In the genomic region with DNA sequence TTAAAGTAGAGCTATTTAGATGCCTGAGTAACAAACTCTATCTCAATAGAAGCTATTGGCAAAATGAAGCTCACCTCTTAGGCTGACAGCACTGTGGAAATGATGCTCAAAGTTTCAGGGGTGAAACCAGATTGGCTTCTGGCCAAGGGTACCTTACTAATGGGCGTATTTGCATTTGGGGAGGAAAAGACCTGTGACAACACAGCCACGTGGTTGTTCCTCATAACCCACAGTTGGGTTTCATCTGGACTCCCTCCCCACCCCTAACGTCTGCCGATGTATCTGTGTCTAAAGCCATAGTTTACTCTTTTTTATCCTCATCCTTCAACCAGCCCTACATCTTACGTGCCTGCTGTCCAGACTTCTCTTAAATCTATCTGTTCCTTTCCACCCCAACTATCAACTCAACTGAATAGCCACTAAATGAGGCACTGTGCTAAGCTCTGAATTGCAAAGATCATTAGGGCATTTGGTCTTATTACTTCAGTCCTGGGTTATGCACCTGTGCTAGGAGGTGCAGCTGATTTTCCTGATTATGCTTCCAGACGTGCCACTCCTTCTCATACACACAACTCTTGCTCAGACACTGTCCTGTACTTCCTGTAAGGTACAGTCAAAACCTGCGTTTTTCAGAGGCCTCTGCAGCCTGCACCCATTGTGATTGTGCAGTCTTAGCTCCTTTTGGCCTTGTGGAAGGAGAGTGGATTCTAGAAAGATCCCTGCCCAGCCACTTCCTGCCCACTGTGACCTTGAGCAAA, we compare ENCODE assay signal across 15 cellular contexts.
DNase-seq lines count a peak whose midpoint lies in the region; ATAC-seq, FAIRE-seq and TF ChIP-seq lines count a peak whose summit lies in the region.
"Had no signal": no experiment of that assay in that cellular context is flagged by ENCODE, and none has a peak within 500 bp of the region (broad histone marks: within the 10 kb centered on the region; RNA-seq: fewer than 3 reads in every experiment).

No MANE protein-coding gene starts in this region.

- in situ Hi-C loops in transverse colon (cut with MboI; ENCODE audit: low pct_ligation_motif_present in 1 of 4, low pct_unique_long_range_greater_than_20kb in 1 of 4, low sequenced_read_pairs in 3 of 4), result no loop called here

- no peaks in the 10 kb centered on the region for H3K27me3 ChIP-seq in transverse colon

- POLR2A ChIA-PET in activated CD8-positive, alpha-beta T cell treated with anti-CD3 and anti-CD28 coated beads, Interleukin-2, amount 10 ng/mL, durations not matched to agents 7 days and 5 days (lab: Charles Lee), result interaction anchor here (0.6 kb wide), 1 partner anchor 25 kb away, joined by 4 read pairs; no protein-coding TSS in a partner anchor

- H3K9me3 ChIP-seq in transverse colon, result no peaks in the 10 kb centered on the region
- H3K9me3 ChIP-seq: Caco-2 had no signal

- DNase-seq in NCI-H69 (lab: John Stamatoyannopoulos, UW), result peak; percentile 21
- peak; percentile 20 for DNase-seq in activated CD8-positive, alpha-beta T cell treated with anti-CD3 and anti-CD28 coated beads, Interleukin-2, amount 10 ng/mL, durations not matched to agents 7 days and 5 days
- DNase-seq in left colon, result no peak
- DNase-seq in transverse colon, result peak; percentile 63
- no peak for DNase-seq in NCI-H82 (lab: John Stamatoyannopoulos, UW)
- no peak for DNase-seq in frontal cortex (ENCODE audit: low spot score in 2 of 2)
- DNase-seq: Caco-2, DMS153, H7, IMR-90, Karpas-422, NCI-H1105, NCI-H187, NCI-H748 treated with DMSO at 0.1 percent for 48 hours had no signal

- no peak overlapping the region for H3K27ac Mint-ChIP-seq in activated CD8-positive, alpha-beta T cell treated with anti-CD3 and anti-CD28 coated beads, Interleukin-2, amount 10 ng/mL, durations not matched to agents 7 days and 5 days

- H3K36me3 Mint-ChIP-seq in activated CD8-positive, alpha-beta T cell treated with anti-CD3 and anti-CD28 coated beads, Interleukin-2, amount 10 ng/mL, durations not matched to agents 7 days and 5 days (ENCODE audit: low read depth), result no peaks in the 10 kb centered on the region

- no peak for TF ChIP-seq CTCF in transverse colon (IDR thresholded peaks at IDR 0.05)

- H3K4me1 Mint-ChIP-seq in activated CD8-positive, alpha-beta T cell treated with anti-CD3 and anti-CD28 coated beads, Interleukin-2, amount 10 ng/mL, durations not matched to agents 7 days and 5 days (ENCODE audit: low read depth), result peaks cover 12% of the 10 kb centered on the region

- no peaks in the 10 kb centered on the region for H3K9me3 Mint-ChIP-seq in activated CD8-positive, alpha-beta T cell treated with anti-CD3 and anti-CD28 coated beads, Interleukin-2, amount 10 ng/mL, durations not matched to agents 7 days and 5 days (ENCODE audit: insufficient read depth)

- no peaks in the 10 kb centered on the region for H3K36me3 ChIP-seq in transverse colon

- no peak overlapping the region for H3K4me3 ChIP-seq in transverse colon

- no peak overlapping the region for H3K4me3 Mint-ChIP-seq in activated CD8-positive, alpha-beta T cell treated with anti-CD3 and anti-CD28 coated beads, Interleukin-2, amount 10 ng/mL, durations not matched to agents 7 days and 5 days

- intact Hi-C loops in left colon (cut with DNase I, micrococcal nuclease) (no loop called here), transverse colon (cut with DNase I; ENCODE audit: low total_unique reads) (no loop called here)

- peak overlapping the region in 3 of 4 donors; percentile 10 to 49 (median 13) for H3K27ac ChIP-seq in transverse colon

- FAIRE-seq in frontal cortex (lab: Jason Lieb, UNC), result no peak

- H3K4me1 ChIP-seq in transverse colon, result peaks cover 0 to 9% (median 5%) of the 10 kb centered on the region in 4 donors
- H3K4me1 ChIP-seq: Caco-2 had no signal

- TF ChIP-seq EP300 in transverse colon (IDR thresholded peaks at IDR 0.05; ENCODE audit: low read depth), result no peak

- no peak for ATAC-seq in activated CD8-positive, alpha-beta T cell treated with anti-CD3 and anti-CD28 coated beads, Interleukin-2, amount 10 ng/mL, durations not matched to agents 7 days and 5 days
- ATAC-seq in left colon, result peak; percentile 75
- ATAC-seq in HG02938 (IDR thresholded peaks at IDR 0.05; ENCODE audit: unreplicated experiment), result no peak

- TF ChIP-seq POLR2A in transverse colon (IDR thresholded peaks at IDR 0.05), result no peak

- peaks cover 23% of the 10 kb centered on the region for H3K27me3 Mint-ChIP-seq in activated CD8-positive, alpha-beta T cell treated with anti-CD3 and anti-CD28 coated beads, Interleukin-2, amount 10 ng/mL, durations not matched to agents 7 days and 5 days (ENCODE audit: low read depth)

- WGBS in transverse colon (ENCODE audit: low coverage in 1 of 2), 2 donors, result 54 to 67% methylated on average over 4 to 7 of the region's 7 CpGs

- CTCF ChIA-PET in activated CD8-positive, alpha-beta T cell treated with anti-CD3 and anti-CD28 coated beads, Interleukin-2, amount 10 ng/mL, durations not matched to agents 7 days and 5 days (lab: Charles Lee), result interaction anchor here (0.6 to 1.5 kb wide), 3 partner anchors 126 to 547 kb away, joined by 3 to 6 read pairs (median 3); no protein-coding TSS in a partner anchor

Comparison
In these comparisons a context has a peak if more than half of its experiments do, and no peak if none do; other contexts are left out.
1. DNase-seq: peak in NCI-H69 (single experiment), activated CD8-positive, alpha-beta T cell treated with anti-CD3 and anti-CD28 coated beads, Interleukin-2, amount 10 ng/mL, durations not matched to agents 7 days and 5 days (single experiment) and transverse colon (single experiment); none in left colon (0 of 2), NCI-H82 (single experiment) and frontal cortex (0 of 2).